ENCODE assay signal across 8 cellular contexts in the genomic region with DNA sequence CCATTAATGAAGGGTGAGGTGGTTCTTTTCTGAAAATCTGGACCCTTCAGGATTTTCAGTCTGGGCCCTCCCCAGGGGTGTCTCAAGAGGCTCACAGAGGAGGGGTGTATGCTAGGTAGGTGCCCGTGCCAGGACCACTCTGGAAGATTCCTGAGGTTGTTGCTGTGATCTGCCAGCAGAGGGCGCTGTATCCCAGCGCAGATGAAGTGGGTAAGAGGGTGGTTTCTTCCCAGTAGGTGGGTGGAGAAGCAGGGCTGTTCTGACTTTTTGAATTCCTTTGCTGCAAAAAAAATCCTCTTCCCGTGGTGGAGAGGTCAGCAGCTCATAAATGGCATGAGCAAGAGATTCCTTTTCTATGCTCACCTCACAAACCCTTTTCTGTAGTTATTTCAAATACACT. TPM values are rescaled to one million over a fixed set of nuclear protein-coding genes. Genes with fewer than 3 reads are reported as not detected.
DNase-seq lines count a peak whose midpoint lies in the region; ATAC-seq and TF ChIP-seq lines count a peak whose summit lies in the region.

No MANE protein-coding gene starts in this region.

- 10 to 15% (median 14%) methylated on average over 4 of the region's 4 CpGs for WGBS in ovary, 3 donors

- no peaks in the 10 kb centered on the region for H3K36me3 ChIP-seq in ovary

- TF ChIP-seq CTCF in AG09309 (IDR thresholded peaks at IDR 0.05; ENCODE audit: control insufficient read depth, insufficient read depth, low read depth, low read length, missing control alignments) (peak; percentile 78), GM13976 (IDR thresholded peaks at IDR 0.05; ENCODE audit: borderline replicate concordance, control extremely low read depth, extremely low read depth, insufficient read depth, missing control alignments) (peak; percentile 65), fibroblast of the aortic adventitia (IDR thresholded peaks at IDR 0.05; ENCODE audit: insufficient read depth, low read length) (peak; percentile 82), ovary (IDR thresholded peaks at IDR 0.05) (peak; percentile 56 to 67 (median 65))

- H3K4me1 ChIP-seq in ovary (ENCODE audit: insufficient read depth), result no peaks in the 10 kb centered on the region

- TF ChIP-seq EP300 in ovary (IDR thresholded peaks at IDR 0.05), result no peak

- in situ Hi-C loops in GM13976 (cut with MboI; ENCODE audit: low sequenced_read_pairs, unreplicated experiment), result no loop called here

- no peak for TF ChIP-seq POLR2A in ovary (IDR thresholded peaks at IDR 0.05)

- H3K4me3 ChIP-seq in AG09309 (ENCODE audit: control insufficient read depth, low read depth, low read length) (no peak overlapping the region), fibroblast of the aortic adventitia (ENCODE audit: low read depth, low read length) (no peak overlapping the region), ovary (no peak overlapping the region)

- H3K27ac ChIP-seq in ovary, result no peak overlapping the region

- DNase-seq in AG09309 (ENCODE audit: low read depth) (no peak), GM13976 (ENCODE audit: low spot score) (peak; percentile 68), NCI-H69 (lab: John Stamatoyannopoulos, UW) (peak; percentile 43), activated T-cell treated with anti-CD3 and anti-CD28 coated beads for 48 hours (ENCODE audit: low read depth) (peak; percentile 12), fibroblast of the aortic adventitia (ENCODE audit: low read depth) (peak; percentile 58), ovary (peak; percentile 35 to 65 (median 52))

- no peak for ATAC-seq in GM18861 (IDR thresholded peaks at IDR 0.05; ENCODE audit: unreplicated experiment)
- ATAC-seq in GM21825 (IDR thresholded peaks at IDR 0.05; ENCODE audit: unreplicated experiment), result no peak

- intact Hi-C loops in ovary (cut with DNase I), result no loop called here

- H3K27me3 ChIP-seq in ovary, result no peaks in the 10 kb centered on the region

- no peaks in the 10 kb centered on the region for H3K9me3 ChIP-seq in ovary

RNA-seq across cellular contexts. Expression of a gene that starts 51.1 kb away (rescaled TPM):
- 12.0 and 17.7 TPM in 2 replicates for total RNA-seq in fibroblast of the aortic adventitia (ENCODE audit: low replicate concordance)
- 10 to 100 TPM; 14.1 to 27.7 (median 22.8) TPM for total RNA-seq in ovary
- polyA plus RNA-seq in ovary, result 10 to 100 TPM; 17.4 to 17.6 TPM
